ENCODE assay signal across 15 cellular contexts in genomic region chr10:72085864-72086465, GRCh38. TPM values are rescaled to one million over a fixed set of nuclear protein-coding genes. Genes with fewer than 3 reads are reported as not detected.
A peak's percentile ranks its signal among the peaks of the same experiment; 100 is the strongest.
DNase-seq lines count a peak whose midpoint lies in the region; ATAC-seq and TF ChIP-seq lines count a peak whose summit lies in the region.
"Had no signal": no experiment of that assay in that cellular context is flagged by ENCODE, and none has a peak within 500 bp of the region (broad histone marks: within the 10 kb centered on the region; RNA-seq: fewer than 3 reads in every experiment).

No MANE protein-coding gene starts in this region.

- peaks cover 0 to 27% (median 6%) of the 10 kb centered on the region in 7 donors for H3K9me3 Mint-ChIP-seq in CD14-positive monocyte
- no peaks in the 10 kb centered on the region for H3K9me3 Mint-ChIP-seq in activated naive CD4-positive, alpha-beta T cell treated with anti-CD3 and anti-CD28 coated beads, Interleukin-2, amount 50 U/mL, for 72 hours
- H3K9me3 Mint-ChIP-seq in naive thymus-derived CD8-positive, alpha-beta T cell: peaks cover 0 to 2% (median 0%) of the 10 kb centered on the region in 9 donors

- TF ChIP-seq EP300 in suprapubic skin (IDR thresholded peaks at IDR 0.05): no peak

- peaks cover 29% of the 10 kb centered on the region for H3K4me1 ChIP-seq in DND-41 (ENCODE audit: insufficient read depth, low read length)
- H3K4me1 ChIP-seq in suprapubic skin: peaks cover 20% of the 10 kb centered on the region
- peaks cover 12% of the 10 kb centered on the region for H3K4me1 ChIP-seq in PC-3 (ENCODE audit: insufficient read depth, low read length)

- H3K4me3 Mint-ChIP-seq in CD14-positive monocyte: peak overlapping the region; percentile 38 to 72
- H3K4me3 Mint-ChIP-seq in naive thymus-derived CD8-positive, alpha-beta T cell: peak overlapping the region; percentile 92 to 99 (median 95)

- CTCF ChIA-PET in PC-3 (lab: Charles Lee): no interaction called here

- peaks cover 4 to 14% of the 10 kb centered on the region in 2 donors for H3K36me3 Mint-ChIP-seq in CD14-positive monocyte
- peaks cover 26 to 52% of the 10 kb centered on the region in 2 donors for H3K36me3 Mint-ChIP-seq in activated naive CD4-positive, alpha-beta T cell treated with anti-CD3 and anti-CD28 coated beads, Interleukin-2, amount 50 U/mL, for 72 hours
- H3K36me3 Mint-ChIP-seq in naive thymus-derived CD8-positive, alpha-beta T cell: peaks cover 13 to 53% (median 23%) of the 10 kb centered on the region in 3 donors

- DNase-seq in CD14-positive monocyte (ENCODE audit: low spot score) (no peak), DND-41 (no peak), H4 (ENCODE audit: low spot score) (no peak), suprapubic skin (ENCODE audit: low spot score in 2 of 2) (no peak), PC-3 (no peak)
- DNase-seq in activated naive CD4-positive, alpha-beta T cell treated with anti-CD3 and anti-CD28 coated beads, Interleukin-2, amount 50 U/mL, for 72 hours (ENCODE audit: low spot score in 2 of 2): no peak
- DNase-seq in naive thymus-derived CD8-positive, alpha-beta T cell: peak in 2 of 10 donors; percentile 37 to 38
- DNase-seq: activated CD8-positive, alpha-beta memory T cell treated with anti-CD3 and anti-CD28 coated beads, Interleukin-2, amount 50 U/mL, for 4 hours; GOT3; NCI-H1694 treated with DMSO at 0.1 percent for 48 hours; NCI-H774; pancreas had no signal

- H3K27me3 ChIP-seq in DND-41 (ENCODE audit: insufficient read depth, low read length, poor library complexity) (peaks cover 38% of the 10 kb centered on the region), suprapubic skin (peaks cover 29% of the 10 kb centered on the region), PC-3 (ENCODE audit: low read length) (no peaks in the 10 kb centered on the region)

- peaks cover 34 to 43% (median 36%) of the 10 kb centered on the region in 3 donors for H3K27me3 Mint-ChIP-seq in CD14-positive monocyte (ENCODE audit: low read depth in 3 of 3)
- peaks cover 0 to 3% (median 0%) of the 10 kb centered on the region in 5 donors for H3K27me3 Mint-ChIP-seq in naive thymus-derived CD8-positive, alpha-beta T cell

- H3K9me3 ChIP-seq in DND-41 (ENCODE audit: insufficient read depth, low read length, severe bottlenecking) (no peaks in the 10 kb centered on the region), suprapubic skin (no peaks in the 10 kb centered on the region), PC-3 (ENCODE audit: low read length) (no peaks in the 10 kb centered on the region)
- H3K9me3 ChIP-seq: pancreas had no signal

- H4K20me1 ChIP-seq in DND-41 (ENCODE audit: insufficient read depth, low read length): no peaks in the 10 kb centered on the region; the same call in 1 of the 2 replicates
- no peaks in the 10 kb centered on the region for H4K20me1 ChIP-seq in PC-3 (ENCODE audit: low read length)

- H3K9me2 ChIP-seq in PC-3 (replicated peaks; ENCODE audit: low read length): no peaks in the 10 kb centered on the region

- H3K4me1 Mint-ChIP-seq in CD14-positive monocyte: peaks cover 40% of the 10 kb centered on the region
- peaks cover 50 to 81% (median 75%) of the 10 kb centered on the region in 4 donors for H3K4me1 Mint-ChIP-seq in naive thymus-derived CD8-positive, alpha-beta T cell

- no TSS peak for BruUV-seq in PC-3 (replicated peaks; lab: Mats Ljungman, UMichigan)

- WGBS in suprapubic skin: 75% methylated on average over 1 of the region's 1 CpG

- H3K27ac ChIP-seq in DND-41 (ENCODE audit: low read length) (no peak overlapping the region), suprapubic skin (no peak overlapping the region), PC-3 (ENCODE audit: low read length) (no peak overlapping the region)
- H3K27ac ChIP-seq: C4-2B, pancreas had no signal

- H3K4me2 ChIP-seq in DND-41 (ENCODE audit: insufficient read depth, low read length) (no peak overlapping the region), PC-3 (ENCODE audit: low read length) (no peak overlapping the region)

- intact Hi-C loops in CD14-positive monocyte (cut with micrococcal nuclease): no loop called here
- intact Hi-C loops in PC-3 (cut with micrococcal nuclease): no loop called here

- TF ChIP-seq POLR2A in suprapubic skin (IDR thresholded peaks at IDR 0.05): no peak

- H2AFZ ChIP-seq in DND-41 (ENCODE audit: low read depth, low read length) (no peak overlapping the region), PC-3 (ENCODE audit: low read length) (no peak overlapping the region)

- no peak overlapping the region for H3K4me3 ChIP-seq in DND-41 (ENCODE audit: low read depth in 1 of 2, low read length in 2 of 2)
- H3K4me3 ChIP-seq in suprapubic skin: no peak overlapping the region
- no peak overlapping the region for H3K4me3 ChIP-seq in PC-3 (ENCODE audit: low read length)

- 0 out of 3 replicates have a peak, but pooled peaks have one; percentile 24 for ATAC-seq in DND-41 (ENCODE audit: insufficient read depth, low read depth)
- peak in 1 of 2 donors; percentile 3 for ATAC-seq in activated naive CD4-positive, alpha-beta T cell treated with anti-CD3 and anti-CD28 coated beads, Interleukin-2, amount 50 U/mL, for 72 hours
- no peak for ATAC-seq in naive thymus-derived CD8-positive, alpha-beta T cell
- ATAC-seq in PC-3: no peak
- no peak for ATAC-seq in activated CD4-positive, CD25-positive, alpha-beta regulatory T cell treated with anti-CD3 and anti-CD28 coated beads, Interleukin-2, amount 50 U/mL, for 24 hours
- ATAC-seq: pancreas, SK-N-SH treated with all-trans-retinoic acid at 6 μM for 48 hours had no signal

- POLR2A ChIA-PET in naive thymus-derived CD8-positive, alpha-beta T cell (lab: Charles Lee): interaction anchor here (0.8 to 9.9 kb wide), 22 partner anchors 10 to 269 kb away, joined by 3 to 208 read pairs (median 8); partner anchors contain the start of genes ANAPC16, ASCC1, DDIT4 and DNAJB12
- POLR2A ChIA-PET in PC-3 (lab: Charles Lee; ENCODE audit: unreplicated experiment): no interaction called here

- no peak overlapping the region for H3K27ac Mint-ChIP-seq in CD14-positive monocyte
- H3K27ac Mint-ChIP-seq in activated naive CD4-positive, alpha-beta T cell treated with anti-CD3 and anti-CD28 coated beads, Interleukin-2, amount 50 U/mL, for 72 hours: peak overlapping the region; percentile 94
- peak overlapping the region; percentile 90 to 99 (median 97) for H3K27ac Mint-ChIP-seq in naive thymus-derived CD8-positive, alpha-beta T cell

- H3K79me2 ChIP-seq in DND-41 (ENCODE audit: insufficient read depth, low read length): no peaks in the 10 kb centered on the region
- no peaks in the 10 kb centered on the region for H3K79me2 ChIP-seq in PC-3 (ENCODE audit: low read length)

- H3F3A ChIP-seq in PC-3 (ENCODE audit: low read length, unreplicated experiment): no peaks in the 10 kb centered on the region

- TF ChIP-seq CTCF in CD14-positive monocyte (IDR thresholded peaks at IDR 0.05) (no peak), DND-41 (IDR thresholded peaks at IDR 0.05; ENCODE audit: borderline replicate concordance, extremely low read depth, low read length, poor library complexity, severe bottlenecking) (no peak), suprapubic skin (IDR thresholded peaks at IDR 0.05) (no peak), PC-3 (conservative IDR thresholded peaks at IDR 0.05; ENCODE audit: low read depth, low read length) (no peak)

- H3K36me3 ChIP-seq in DND-41 (ENCODE audit: insufficient read depth, low read length) (no peaks in the 10 kb centered on the region), suprapubic skin (no peaks in the 10 kb centered on the region), PC-3 (ENCODE audit: low read depth, low read length) (no peaks in the 10 kb centered on the region)
- H3K36me3 ChIP-seq: pancreas had no signal

- H3K9ac ChIP-seq in DND-41 (ENCODE audit: low read depth, low read length): no peak overlapping the region
- no peak overlapping the region for H3K9ac ChIP-seq in PC-3 (ENCODE audit: low read length)

RNA-seq across cellular contexts. Expression of gene SPOCK2, which starts 2.4 kb away (rescaled TPM):
- 1 to 10 TPM in 1 of 2 donors, under 1 TPM in 1; 0.45 to 1.6 TPM for polyA plus RNA-seq in CD14-positive monocyte
- 100 to 1,000 TPM; 170 to 209 TPM for total RNA-seq in activated naive CD4-positive, alpha-beta T cell treated with anti-CD3 and anti-CD28 coated beads, Interleukin-2, amount 50 U/mL, for 72 hours
- total RNA-seq in naive thymus-derived CD8-positive, alpha-beta T cell: 100 to 1,000 TPM; 566 to 578 TPM
- polyA plus RNA-seq in naive thymus-derived CD8-positive, alpha-beta T cell: 100 to 1,000 TPM; 177 to 292 (median 235) TPM
- total RNA-seq in H4 (2014; rRNA removed; shearing (Covaris generic)): 0.27 and 0.29 TPM in 2 replicates
- total RNA-seq in suprapubic skin (1 to 10 TPM; 1.5 to 3.7 (median 1.8) TPM), PC-3 (2014; rRNA removed) (0.06 and 0.33 TPM in 2 replicates)

Comparison
In these comparisons a context has a peak if more than half of its experiments do, and no peak if none do; other contexts are left out.
1. H3K27ac Mint-ChIP-seq: peak in activated naive CD4-positive, alpha-beta T cell treated with anti-CD3 and anti-CD28 coated beads, Interleukin-2, amount 50 U/mL, for 72 hours (2 of 2) and naive thymus-derived CD8-positive, alpha-beta T cell (10 of 10); none in CD14-positive monocyte (0 of 7).
2. RNA of gene SPOCK2, which starts 2.4 kb away (total RNA-seq): 566 to 578 TPM in naive thymus-derived CD8-positive, alpha-beta T cell and 170 to 209 TPM in activated naive CD4-positive, alpha-beta T cell treated with anti-CD3 and anti-CD28 coated beads, Interleukin-2, amount 50 U/mL, for 72 hours; 1.5 to 3.7 TPM in suprapubic skin, 0.06 to 0.33 TPM in PC-3 and 0.27 to 0.29 TPM in H4; every median in the first group is over 10 times any median in the second.